In the genomic region with DNA sequence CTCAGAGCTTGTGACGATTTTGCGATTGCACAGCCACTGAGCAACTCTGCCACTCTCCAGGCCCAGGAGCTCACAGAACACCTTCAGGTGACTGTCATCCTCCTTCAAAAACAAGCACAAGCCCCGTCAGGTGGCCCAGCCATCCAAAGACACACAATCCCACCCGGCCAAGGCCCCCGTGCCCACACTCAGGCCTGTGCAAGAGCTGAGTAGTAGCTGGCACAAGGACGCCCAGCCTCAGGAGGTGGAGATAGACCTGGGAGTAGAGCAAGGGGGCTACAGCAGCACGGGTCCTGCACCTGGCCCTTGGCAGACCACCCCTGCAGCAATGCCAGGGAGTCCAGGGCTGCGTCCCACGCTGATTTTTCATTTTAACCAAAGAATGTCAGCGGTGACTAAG, we compare ENCODE assay signal across 11 cellular contexts. TPM values are rescaled to one million over a fixed set of nuclear protein-coding genes. Genes with fewer than 3 reads are reported as not detected.
DNase-seq lines count a peak whose midpoint lies in the region; ATAC-seq, FAIRE-seq and TF ChIP-seq lines count a peak whose summit lies in the region.
"Had no signal": no experiment of that assay in that cellular context is flagged by ENCODE, and none has a peak within 500 bp of the region (broad histone marks: within the 10 kb centered on the region; RNA-seq: fewer than 3 reads in every experiment).

No MANE protein-coding gene starts in this region.

- H3K27me3 Mint-ChIP-seq in endodermal cell (ENCODE audit: insufficient read depth) (no peaks in the 10 kb centered on the region), progenitor cell of endocrine pancreas (no peaks in the 10 kb centered on the region)

- 92 to 97% methylated on average over 5 to 10 of the region's 10 CpGs for WGBS in endodermal cell (ENCODE audit: insufficient coverage in 1 of 2, insufficient read length in 1 of 2), 2 experiments

- DNase-seq in GM12892 (ENCODE audit: insufficient read length): no peak
- no peak for DNase-seq in endodermal cell
- DNase-seq in progenitor cell of endocrine pancreas (ENCODE audit: low spot score, unreplicated experiment): no peak
- no peak for DNase-seq in NCI-H446 (lab: John Stamatoyannopoulos, UW)
- no peak for DNase-seq in retina
- no peak for DNase-seq in GM12891 (ENCODE audit: insufficient read length, low spot score)
- DNase-seq: DMS53 had no signal

- H2AFZ ChIP-seq in OCI-LY1 (ENCODE audit: low read length): no peak overlapping the region

- no peak overlapping the region for H3K4me3 ChIP-seq in OCI-LY1 (ENCODE audit: low read depth, low read length, poor library complexity, severe bottlenecking)
- H3K4me3 ChIP-seq in endodermal cell (ENCODE audit: low read length): no peak overlapping the region

- H3K9me2 ChIP-seq in OCI-LY1 (ENCODE audit: low read depth, low read length): no peaks in the 10 kb centered on the region
- H3K9me2 ChIP-seq: SK-N-SH had no signal

- H3K27ac ChIP-seq in OCI-LY1 (ENCODE audit: low read depth, low read length, poor library complexity, severe bottlenecking) (peak overlapping the region; percentile 4), endodermal cell (ENCODE audit: low read depth, low read length) (no peak overlapping the region)

- TF ChIP-seq CTCF in OCI-LY1 (IDR thresholded peaks at IDR 0.05; ENCODE audit: low read length) (no peak), endodermal cell (conservative IDR thresholded peaks at IDR 0.05) (no peak), progenitor cell of endocrine pancreas (IDR thresholded peaks at IDR 0.05; ENCODE audit: unreplicated experiment) (no peak)

- no peaks in the 10 kb centered on the region for H3F3A ChIP-seq in OCI-LY1 (ENCODE audit: insufficient read depth, low read length)

- H3K9me3 ChIP-seq in OCI-LY1 (ENCODE audit: low read length) (no peaks in the 10 kb centered on the region), endodermal cell (ENCODE audit: control insufficient read depth, low read length) (no peaks in the 10 kb centered on the region)
- H3K9me3 ChIP-seq: SK-N-SH had no signal

- TF ChIP-seq POLR2A in GM12892 (IDR thresholded peaks at IDR 0.05; ENCODE audit: low read depth, low read length) (no peak), GM12891 (IDR thresholded peaks at IDR 0.05; ENCODE audit: low read depth, low read length) (no peak; the same call in 1 of the 2 replicates)

- FAIRE-seq in GM12892 (lab: Jason Lieb, UNC) (peak; percentile 53), GM12891 (lab: Jason Lieb, UNC) (no peak)
- FAIRE-seq: HTR-8/SVneo had no signal

- no peak overlapping the region; the same call in 1 of the 2 replicates for H3K4me2 ChIP-seq in OCI-LY1 (ENCODE audit: low read length)

- H3K79me2 ChIP-seq in OCI-LY1 (ENCODE audit: insufficient read depth, low read length): no peaks in the 10 kb centered on the region

- H3K36me3 Mint-ChIP-seq in endodermal cell (ENCODE audit: low read depth) (peaks cover 39% of the 10 kb centered on the region), progenitor cell of endocrine pancreas (ENCODE audit: insufficient read depth) (peaks cover 26% of the 10 kb centered on the region)

- H3K27ac Mint-ChIP-seq in endodermal cell (peak overlapping the region; percentile 79), progenitor cell of endocrine pancreas (peak overlapping the region; percentile 92)

- no peaks in the 10 kb centered on the region for H3K36me3 ChIP-seq in OCI-LY1 (ENCODE audit: insufficient read depth, low read length)
- H3K36me3 ChIP-seq in endodermal cell (ENCODE audit: control insufficient read depth, insufficient read depth, low read length): no peaks in the 10 kb centered on the region

- H4K20me1 ChIP-seq in OCI-LY1 (ENCODE audit: insufficient read depth, low read length): no peaks in the 10 kb centered on the region

- H3K27me3 ChIP-seq in OCI-LY1 (ENCODE audit: insufficient read depth, low read length) (no peaks in the 10 kb centered on the region; the same call in 1 of the 2 replicates), endodermal cell (ENCODE audit: control insufficient read depth, insufficient read depth, low read length, poor library complexity, severe bottlenecking) (no peaks in the 10 kb centered on the region)

- H3K4me1 Mint-ChIP-seq in endodermal cell (peaks cover 64% of the 10 kb centered on the region), progenitor cell of endocrine pancreas (ENCODE audit: low read depth) (peaks cover 39% of the 10 kb centered on the region)

- ATAC-seq in HG03095 (IDR thresholded peaks at IDR 0.05; ENCODE audit: unreplicated experiment): no peak

- no peaks in the 10 kb centered on the region for H3K9me3 Mint-ChIP-seq in endodermal cell
- no peaks in the 10 kb centered on the region for H3K9me3 Mint-ChIP-seq in progenitor cell of endocrine pancreas (ENCODE audit: low read depth)

- H3K4me1 ChIP-seq in OCI-LY1 (ENCODE audit: insufficient read depth, low read length, severe bottlenecking): peaks cover 54% of the 10 kb centered on the region
- H3K4me1 ChIP-seq in endodermal cell (ENCODE audit: control insufficient read depth, insufficient read depth, low read length): peaks cover 40% of the 10 kb centered on the region

- no peak overlapping the region for H3K4me3 Mint-ChIP-seq in endodermal cell
- no peak overlapping the region for H3K4me3 Mint-ChIP-seq in progenitor cell of endocrine pancreas (ENCODE audit: low read depth)

- H3K9ac ChIP-seq in OCI-LY1 (ENCODE audit: low read length) (no peak overlapping the region; the same call in 1 of the 2 replicates), endodermal cell (ENCODE audit: extremely low read depth, low read length, poor library complexity, severe bottlenecking) (peak overlapping the region; percentile 48)
- H3K9ac ChIP-seq: SK-N-SH had no signal

TF ChIP-seq in GM12891, 5 proteins besides CTCF, POLR2A, EP300 and RAD21:
- TF ChIP-seq PAX5 (IDR thresholded peaks at IDR 0.05; ENCODE audit: insufficient read depth, low read length, severe bottlenecking) (no peak), POU2F2 (IDR thresholded peaks at IDR 0.05; ENCODE audit: low read depth, low read length) (no peak), SPI1 (IDR thresholded peaks at IDR 0.05; ENCODE audit: low read depth, low read length) (no peak), TAF1 (IDR thresholded peaks at IDR 0.05; ENCODE audit: low read depth, low read length) (no peak), POLR2AphosphoS5 (IDR thresholded peaks at IDR 0.05; ENCODE audit: low read depth, low read length) (no peak)

RNA-seq across cellular contexts. Expression of gene MYO5C, which starts 34.6 kb away (rescaled TPM):
- 1.1 TPM for polyA plus RNA-seq in GM12892 (2012; ENCODE audit: missing spikeins)
- 10 to 100 TPM; 19.1 to 26.7 TPM for total RNA-seq in endodermal cell
- 5.1 TPM for polyA plus RNA-seq in endodermal cell (2013, experiment 1 of 2)
- 6.3 TPM for polyA plus RNA-seq in endodermal cell (2013, experiment 2 of 2)
- 63.9 and 65.6 TPM in 2 replicates for total RNA-seq in progenitor cell of endocrine pancreas
- polyA plus RNA-seq in GM12891 (2012; ENCODE audit: low read depth, missing spikeins): 0.56 TPM
